Comparison of ENCODE assay signal across 6 cellular contexts in genomic region chr3:152793969-152794368, GRCh38. TPM values are rescaled to one million over a fixed set of nuclear protein-coding genes. Genes with fewer than 3 reads are reported as not detected.
"Had no signal": no experiment of that assay in that cellular context is flagged by ENCODE, and none has a peak within 500 bp of the region (broad histone marks: within the 10 kb centered on the region; RNA-seq: fewer than 3 reads in every experiment).

No MANE protein-coding gene starts in this region.

- DNase-seq: H9, HCEC 1CT, IMR-90, KG1 had no signal

- ATAC-seq: GM23338, K562 had no signal

- H3K4me2 ChIP-seq: GM23338 had no signal

- H2AFZ ChIP-seq: GM23338 had no signal

- H3K4me3 ChIP-seq: GM23338, K562 had no signal

RNA-seq across cellular contexts. Expression of gene P2RY1, which starts 41.0 kb away (rescaled TPM):
- total RNA-seq: IMR-90 had no signal
- polyA plus RNA-seq: IMR-90 had no signal
